ENCODE assay signal across 8 cellular contexts in the genomic region with DNA sequence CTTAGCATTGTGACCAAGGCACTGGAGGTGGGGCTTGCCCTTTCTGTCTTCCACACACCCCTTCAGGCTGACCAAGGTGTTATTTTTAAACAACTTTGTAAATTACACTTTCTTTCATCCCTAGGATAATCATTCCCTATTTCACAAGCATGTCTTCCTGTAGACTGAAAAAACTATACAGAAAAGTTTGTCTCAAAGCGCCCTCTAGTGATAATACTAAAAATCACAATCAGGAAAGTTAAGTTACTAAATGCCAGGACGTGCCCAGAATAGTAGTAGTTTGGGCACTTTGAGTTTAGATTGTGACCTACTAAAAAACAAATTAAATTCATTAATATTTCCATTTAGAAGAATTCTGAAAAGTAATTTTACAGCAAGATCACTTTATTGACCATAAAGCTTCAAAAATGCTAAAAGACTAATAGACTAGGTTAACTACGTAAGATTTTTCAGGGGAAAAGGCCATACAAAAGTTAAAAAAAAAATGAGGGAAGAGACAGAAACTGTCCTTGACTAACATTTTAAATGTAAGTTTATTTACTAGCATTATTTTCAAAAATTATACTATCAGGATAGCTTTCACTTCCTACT.
A peak's percentile ranks its signal among the peaks of the same experiment; 100 is the strongest.
DNase-seq lines count a peak whose midpoint lies in the region; ATAC-seq, FAIRE-seq and TF ChIP-seq lines count a peak whose summit lies in the region.

No MANE protein-coding gene starts in this region.

- no peaks in the 10 kb centered on the region for H3K9me3 ChIP-seq in A549

- no peak overlapping the region for H3K27ac Mint-ChIP-seq in activated CD8-positive, alpha-beta memory T cell treated with anti-CD3 and anti-CD28 coated beads, Interleukin-2, amount 10 ng/mL, durations not matched to agents 7 days and 5 days
- no peak overlapping the region for H3K27ac Mint-ChIP-seq in activated naive CD8-positive, alpha-beta T cell treated with anti-CD3 and anti-CD28 coated beads for 36 hours
- H3K27ac Mint-ChIP-seq in activated naive CD4-positive, alpha-beta T cell treated with anti-CD3 and anti-CD28 coated beads, Interleukin-2, amount 50 U/mL, for 72 hours, result no peak overlapping the region

- DNase-seq in A549 (ENCODE audit: low read depth in 1 of 2, low spot score in 1 of 2) (peak; percentile 20 to 36), NCI-H526 (lab: John Stamatoyannopoulos, UW) (peak; percentile 37 to 74), cerebellar cortex (ENCODE audit: low spot score) (peak; percentile 63), lung microvascular endothelial cell (ENCODE audit: low read depth in 2 of 2) (peak; percentile 51 to 65)
- no peak for DNase-seq in activated CD8-positive, alpha-beta memory T cell treated with anti-CD3 and anti-CD28 coated beads, Interleukin-2, amount 10 ng/mL, durations not matched to agents 7 days and 5 days
- no peak for DNase-seq in activated naive CD8-positive, alpha-beta T cell treated with anti-CD3 and anti-CD28 coated beads for 36 hours
- DNase-seq in activated naive CD4-positive, alpha-beta T cell treated with anti-CD3 and anti-CD28 coated beads, Interleukin-2, amount 50 U/mL, for 72 hours (ENCODE audit: low spot score in 2 of 2), result no peak

- H3K4me3 Mint-ChIP-seq in activated CD8-positive, alpha-beta memory T cell treated with anti-CD3 and anti-CD28 coated beads, Interleukin-2, amount 10 ng/mL, durations not matched to agents 7 days and 5 days, result no peak overlapping the region
- no peak overlapping the region for H3K4me3 Mint-ChIP-seq in activated naive CD8-positive, alpha-beta T cell treated with anti-CD3 and anti-CD28 coated beads for 36 hours

- H3K27me3 Mint-ChIP-seq in activated CD8-positive, alpha-beta memory T cell treated with anti-CD3 and anti-CD28 coated beads, Interleukin-2, amount 10 ng/mL, durations not matched to agents 7 days and 5 days, result peaks cover 53% of the 10 kb centered on the region
- peaks cover 5% of the 10 kb centered on the region for H3K27me3 Mint-ChIP-seq in activated naive CD8-positive, alpha-beta T cell treated with anti-CD3 and anti-CD28 coated beads for 36 hours

- CTCF ChIA-PET in A549 (lab: Yijun Ruan, JAX), result interaction anchor here (0.8 to 1.9 kb wide), 5 partner anchors 11 to 974 kb away, joined by 3 to 7 read pairs (median 3); no protein-coding TSS in a partner anchor
- CTCF ChIA-PET in activated CD8-positive, alpha-beta memory T cell treated with anti-CD3 and anti-CD28 coated beads, Interleukin-2, amount 10 ng/mL, durations not matched to agents 7 days and 5 days (lab: Charles Lee), result interaction anchor here (0.7 to 3.9 kb wide), 11 partner anchors 9 to 1446 kb away, joined by 3 to 30 read pairs (median 4); no protein-coding TSS in a partner anchor

- POLR2A ChIA-PET in A549 (lab: Yijun Ruan, JAX), result no interaction called here

- peaks cover 7% of the 10 kb centered on the region for H3K9me3 Mint-ChIP-seq in activated CD8-positive, alpha-beta memory T cell treated with anti-CD3 and anti-CD28 coated beads, Interleukin-2, amount 10 ng/mL, durations not matched to agents 7 days and 5 days (ENCODE audit: low read depth)
- peaks cover 6% of the 10 kb centered on the region for H3K9me3 Mint-ChIP-seq in activated naive CD8-positive, alpha-beta T cell treated with anti-CD3 and anti-CD28 coated beads for 36 hours
- H3K9me3 Mint-ChIP-seq in activated naive CD4-positive, alpha-beta T cell treated with anti-CD3 and anti-CD28 coated beads, Interleukin-2, amount 50 U/mL, for 72 hours, result peaks cover 8 to 17% of the 10 kb centered on the region in 2 donors

- TF ChIP-seq RAD21 in A549 (conservative IDR thresholded peaks at IDR 0.05 in 1 of 2, IDR thresholded peaks at IDR 0.05 in 1 of 2), result peak; percentile 50 to 60; a peak in 4 of 5 replicates

- H3K27ac ChIP-seq in A549, result no peak overlapping the region

- no peak for TF ChIP-seq POLR2A in A549 (IDR thresholded peaks at IDR 0.05; ENCODE audit: low read length)

- peaks cover 3% of the 10 kb centered on the region for H3K4me1 Mint-ChIP-seq in activated CD8-positive, alpha-beta memory T cell treated with anti-CD3 and anti-CD28 coated beads, Interleukin-2, amount 10 ng/mL, durations not matched to agents 7 days and 5 days
- H3K4me1 Mint-ChIP-seq in activated naive CD8-positive, alpha-beta T cell treated with anti-CD3 and anti-CD28 coated beads for 36 hours, result no peaks in the 10 kb centered on the region

- peak in 1 of 2 experiments; percentile 59; a peak in 2 of 6 replicates for ATAC-seq in A549
- ATAC-seq in activated CD8-positive, alpha-beta memory T cell treated with anti-CD3 and anti-CD28 coated beads, Interleukin-2, amount 10 ng/mL, durations not matched to agents 7 days and 5 days, result no peak
- ATAC-seq in activated naive CD4-positive, alpha-beta T cell treated with anti-CD3 and anti-CD28 coated beads, Interleukin-2, amount 50 U/mL, for 72 hours, result no peak

- TF ChIP-seq EP300 in A549 (IDR thresholded peaks at IDR 0.05), result no peak

- no peak overlapping the region for H3K4me2 ChIP-seq in A549

- H3K36me3 Mint-ChIP-seq in activated CD8-positive, alpha-beta memory T cell treated with anti-CD3 and anti-CD28 coated beads, Interleukin-2, amount 10 ng/mL, durations not matched to agents 7 days and 5 days, result no peaks in the 10 kb centered on the region
- H3K36me3 Mint-ChIP-seq in activated naive CD8-positive, alpha-beta T cell treated with anti-CD3 and anti-CD28 coated beads for 36 hours, result no peaks in the 10 kb centered on the region
- H3K36me3 Mint-ChIP-seq in activated naive CD4-positive, alpha-beta T cell treated with anti-CD3 and anti-CD28 coated beads, Interleukin-2, amount 50 U/mL, for 72 hours, result peaks cover 9 to 14% of the 10 kb centered on the region in 2 donors

- TF ChIP-seq CTCF in A549 (IDR thresholded peaks at IDR 0.05) (peak; percentile 53), GM12875 (IDR thresholded peaks at IDR 0.05; ENCODE audit: borderline replicate concordance, insufficient read depth, low read depth, low read length) (peak; percentile 31; the same call in 1 of the 2 replicates)

- no peak for FAIRE-seq in A549 (lab: Jason Lieb, UNC)

- WGBS in A549 (ENCODE audit: missing lambda C conversion rate), result 30% methylated on average over 3 of the region's 3 CpGs

- no peaks in the 10 kb centered on the region for H3K4me1 ChIP-seq in A549

- no peak overlapping the region for H3K4me3 ChIP-seq in A549
- no peak overlapping the region for H3K4me3 ChIP-seq in GM12875 (ENCODE audit: low read depth, low read length)

TF ChIP-seq in A549, 52 proteins besides CTCF, POLR2A, EP300 and RAD21:
- TF ChIP-seq HOXA7 (CRISPR knock-in tag; IDR thresholded peaks at IDR 0.05) (no peak), SMC3 (IDR thresholded peaks at IDR 0.05) (0 out of 3 replicates have a peak, but pooled peaks have one; percentile 33)

Comparison
In these comparisons a context has a peak if more than half of its experiments do, and no peak if none do; other contexts are left out.
1. DNase-seq: peak in A549 (2 of 2), NCI-H526 (2 of 2), cerebellar cortex (single experiment) and lung microvascular endothelial cell (2 of 2); none in activated CD8-positive, alpha-beta memory T cell treated with anti-CD3 and anti-CD28 coated beads, Interleukin-2, amount 10 ng/mL, durations not matched to agents 7 days and 5 days (single experiment), activated naive CD8-positive, alpha-beta T cell treated with anti-CD3 and anti-CD28 coated beads for 36 hours (single experiment) and activated naive CD4-positive, alpha-beta T cell treated with anti-CD3 and anti-CD28 coated beads, Interleukin-2, amount 50 U/mL, for 72 hours (0 of 2).